13 cellular contexts compared by ENCODE assay signal in the genomic region with DNA sequence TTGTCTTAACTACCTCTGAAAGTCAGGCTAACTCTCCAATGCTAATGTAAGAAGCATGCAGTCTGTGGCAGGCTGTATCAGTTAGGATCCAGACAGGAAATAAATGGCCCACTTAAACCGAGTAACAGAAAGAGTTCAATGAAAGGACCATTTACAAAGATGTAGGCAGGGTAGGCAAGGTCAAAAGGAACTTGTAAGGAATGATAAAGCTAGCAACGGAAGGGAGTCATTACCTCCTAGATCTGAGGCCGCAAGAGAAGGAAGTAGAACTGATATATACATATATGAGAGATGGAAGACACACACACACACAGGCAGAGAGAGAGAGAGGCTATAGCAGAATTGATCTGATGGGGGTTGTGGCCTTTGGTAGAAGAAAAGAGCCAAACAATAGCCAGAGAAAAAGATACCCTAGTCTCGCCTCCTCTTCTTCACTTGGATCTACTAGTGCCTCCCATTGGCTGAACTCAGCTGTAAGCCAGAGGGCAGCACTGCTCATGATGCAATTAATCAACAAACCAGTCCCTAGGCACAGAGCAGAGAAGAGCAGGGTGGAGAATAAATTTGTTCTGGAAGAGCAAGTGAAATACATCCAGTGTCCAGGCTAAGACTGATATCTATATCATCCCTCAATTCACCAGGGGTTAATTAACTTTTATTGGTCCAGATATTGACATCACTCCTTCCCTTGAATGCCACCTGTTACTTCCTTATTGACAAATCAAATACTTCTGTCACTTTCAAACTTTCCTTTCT.
DNase-seq lines count a peak whose midpoint lies in the region; ATAC-seq, FAIRE-seq and TF ChIP-seq lines count a peak whose summit lies in the region.
"Had no signal": no experiment of that assay in that cellular context is flagged by ENCODE, and none has a peak within 500 bp of the region (broad histone marks: within the 10 kb centered on the region; RNA-seq: fewer than 3 reads in every experiment).

No MANE protein-coding gene starts in this region.

- SMC1A ChIA-PET in GM12878 (lab: Charles Lee; ENCODE audit: uncharacterized antibody, unreplicated experiment), result interaction anchor here (0.9 to 1.6 kb wide), 3 partner anchors 9 to 433 kb away, joined by 3 read pairs; no protein-coding TSS in a partner anchor

- RAD21 ChIA-PET in GM12878 (lab: Charles Lee; ENCODE audit: unreplicated experiment), result no interaction called here

- no peak for TF ChIP-seq EP300 in GM12878 (IDR thresholded peaks at IDR 0.05; ENCODE audit: borderline replicate concordance in 1 of 2, control insufficient read depth in 1 of 2, low read depth in 2 of 2, low read length in 2 of 2)

- intact Hi-C loops in GM12878 (cut with micrococcal nuclease; ENCODE audit: unreplicated experiment) (loop anchor here (1.0 kb wide), 1 partner anchor 326 kb away; no protein-coding TSS in a partner anchor), upper lobe of right lung (cut with DNase I) (no loop called here), prostate gland (cut with DNase I) (no loop called here)

- no peaks in the 10 kb centered on the region for H3K79me2 ChIP-seq in GM12878 (ENCODE audit: control insufficient read depth, insufficient read depth, low read length)

- H2AFZ ChIP-seq in GM12878 (ENCODE audit: control insufficient read depth, low read depth, low read length), result no peak overlapping the region

- peaks cover 5% of the 10 kb centered on the region for H3K9me3 Mint-ChIP-seq in nephron

- TF ChIP-seq CTCF in GM12878 (IDR thresholded peaks at IDR 0.05 in 2 of 3, conservative IDR thresholded peaks at IDR 0.05 in 1 of 3; ENCODE audit: control insufficient read depth in 2 of 3, extremely low read depth in 1 of 3, insufficient read depth in 1 of 3, low read depth in 3 of 3, low read length in 3 of 3) (peak in 2 of 3 experiments; percentile 23 to 33; a peak in 3 of 6 replicates), nephron (IDR thresholded peaks at IDR 0.05; ENCODE audit: unreplicated experiment in 3 of 3) (no peak), upper lobe of right lung (IDR thresholded peaks at IDR 0.05) (no peak), prostate gland (IDR thresholded peaks at IDR 0.05) (peak in 1 of 4 experiments; percentile 31)

- no peak overlapping the region for H3K9ac ChIP-seq in GM12878 (ENCODE audit: control insufficient read depth, insufficient read depth, low read length)

- no TSS peak for BruUV-seq in GM12878 (replicated peaks; lab: Mats Ljungman, UMichigan)

- no peaks in the 10 kb centered on the region for H3K36me3 Mint-ChIP-seq in nephron (ENCODE audit: low read depth)

- H3K4me1 ChIP-seq in GM12878 (ENCODE audit: control insufficient read depth, insufficient read depth, low read length), result no peaks in the 10 kb centered on the region
- H3K4me1 ChIP-seq in upper lobe of right lung, result no peaks in the 10 kb centered on the region
- H3K4me1 ChIP-seq in prostate gland (replicated peaks), result no peaks in the 10 kb centered on the region

- FAIRE-seq in GM12878 (lab: Jason Lieb, UNC), result no peak
- FAIRE-seq: GM12892 had no signal

- H3K27ac ChIP-seq in GM12878 (ENCODE audit: control insufficient read depth, insufficient read depth) (no peak overlapping the region), upper lobe of right lung (no peak overlapping the region), prostate gland (peak overlapping the region in 1 of 2 donors; percentile 33)

- H3K36me3 ChIP-seq in GM12878 (ENCODE audit: control insufficient read depth in 2 of 2, insufficient read depth in 2 of 2, low read length in 1 of 2) (no peaks in the 10 kb centered on the region), upper lobe of right lung (no peaks in the 10 kb centered on the region), prostate gland (no peaks in the 10 kb centered on the region)

- no peaks in the 10 kb centered on the region for H3K27me3 Mint-ChIP-seq in nephron (ENCODE audit: low read depth)

- H3K4me3 ChIP-seq in GM12878 (no peak overlapping the region), upper lobe of right lung (no peak overlapping the region), prostate gland (no peak overlapping the region)

- POLR2A ChIA-PET in GM12878 (lab: Charles Lee), result no interaction called here

- WGBS in GM12878 (ENCODE audit: insufficient coverage, insufficient replicate concordance, low lambda C conversion rate, missing lambda C conversion rate), result 21% methylated on average over 4 of the region's 4 CpGs
- 77% methylated on average over 4 of the region's 4 CpGs for WGBS in prostate gland

- H3K4me1 Mint-ChIP-seq in nephron, result peaks cover 27% of the 10 kb centered on the region

- TF ChIP-seq POLR2A in GM12878 (IDR thresholded peaks at IDR 0.05; ENCODE audit: low read depth, low read length), result no peak
- TF ChIP-seq POLR2A in prostate gland (IDR thresholded peaks at IDR 0.05), result no peak

- in situ Hi-C loops in GM12878 (cut with MboI), result no loop called here

- H3K4me3 Mint-ChIP-seq in nephron, result no peak overlapping the region
- H3K4me3 Mint-ChIP-seq: stimulated activated naive CD8-positive, alpha-beta T cell treated with anti-CD3 and anti-CD28 coated beads, Interleukin-15, Interleukin-2, amounts not matched to agents 100 ng/mL and 50 ng/mL, for 24 hours; T-helper 1 cell treated with Interleukin-12 subunit alpha and Interleukin-12 subunit beta and Interleukin-4 antibody, amounts not matched to agents 30 μg/mL and 1 μg/mL, for 36 hours had no signal

- H3K27me3 ChIP-seq in GM12878 (replicated peaks in 1 of 2; ENCODE audit: control insufficient read depth in 2 of 2, insufficient read depth in 2 of 2, low read length in 1 of 2) (no peaks in the 10 kb centered on the region), upper lobe of right lung (no peaks in the 10 kb centered on the region), prostate gland (replicated peaks; ENCODE audit: insufficient read depth) (no peaks in the 10 kb centered on the region)

- no peaks in the 10 kb centered on the region for H3K9me3 ChIP-seq in GM12878 (replicated peaks; ENCODE audit: control insufficient read depth, insufficient read depth, low read length)
- H3K9me3 ChIP-seq in upper lobe of right lung, result no peaks in the 10 kb centered on the region
- no peaks in the 10 kb centered on the region for H3K9me3 ChIP-seq in prostate gland

- ATAC-seq in HG03354 (IDR thresholded peaks at IDR 0.05; ENCODE audit: poor library complexity, severe bottlenecking, unreplicated experiment) (peak; percentile 44), GM12878 (peak; percentile 62), upper lobe of right lung (no peak)

- CTCF ChIA-PET in GM12878 (lab: Yijun Ruan, JAX), result interaction anchor here (0.8 to 3.0 kb wide), 9 partner anchors 15 to 329 kb away, joined by 3 to 10 read pairs (median 4); no protein-coding TSS in a partner anchor

- no peak overlapping the region for H3K4me2 ChIP-seq in GM12878 (ENCODE audit: control insufficient read depth, insufficient read depth)

- 0 out of 2 replicates have a peak, but pooled peaks have one; percentile 31 for TF ChIP-seq RAD21 in GM12878 (IDR thresholded peaks at IDR 0.05; ENCODE audit: insufficient read depth, low read depth, low read length)

- H4K20me1 ChIP-seq in GM12878 (ENCODE audit: control insufficient read depth, insufficient read depth), result no peaks in the 10 kb centered on the region

- peak overlapping the region; percentile 13 to 70 (median 69) for H3K27ac Mint-ChIP-seq in nephron
- H3K27ac Mint-ChIP-seq: stimulated activated naive CD8-positive, alpha-beta T cell treated with anti-CD3 and anti-CD28 coated beads, Interleukin-15, Interleukin-2, amounts not matched to agents 100 ng/mL and 50 ng/mL, for 24 hours; T-helper 1 cell treated with Interleukin-12 subunit alpha and Interleukin-12 subunit beta and Interleukin-4 antibody, amounts not matched to agents 30 μg/mL and 1 μg/mL, for 36 hours had no signal

- DNase-seq in NCI-H82 (lab: John Stamatoyannopoulos, UW) (peak; percentile 16), NCI-H82 treated with DMSO at 0.1 percent for 48 hours (lab: John Stamatoyannopoulos, UW; ENCODE audit: unreplicated experiment) (no peak), GM12878 (ENCODE audit: low read depth, low spot score) (no peak), upper lobe of right lung (no peak), SIG-M5 treated with dmso at 0.1 percent for 504 hours (lab: John Stamatoyannopoulos, UW; ENCODE audit: unreplicated experiment) (no peak), prostate gland (ENCODE audit: low spot score) (no peak)
- DNase-seq: central memory CD4-positive, alpha-beta T cell; NCI-H1930 had no signal

TF ChIP-seq in GM12878, 131 proteins besides CTCF, POLR2A, EP300 and RAD21 (continues in another document):
- TF ChIP-seq TCF3 (IDR thresholded peaks at IDR 0.05; ENCODE audit: borderline replicate concordance, insufficient read depth, low read depth, low read length) (no peak), POLR2AphosphoS2 (IDR thresholded peaks at IDR 0.05; ENCODE audit: low read depth, low read length) (no peak), ZBTB11 (CRISPR knock-in tag; IDR thresholded peaks at IDR 0.05) (no peak), JUNB (IDR thresholded peaks at IDR 0.05) (no peak), EGR1 (IDR thresholded peaks at IDR 0.05; ENCODE audit: borderline replicate concordance in 1 of 2, low read depth in 2 of 2, low read length in 2 of 2) (no peak)

Comparison
In these comparisons a context has a peak if more than half of its experiments do, and no peak if none do; other contexts are left out.
1. CTCF ChIP-seq: peak in GM12878 (2 of 3); none in nephron (0 of 3) and upper lobe of right lung (single experiment).